11 cellular contexts compared by ENCODE assay signal in the genomic region with DNA sequence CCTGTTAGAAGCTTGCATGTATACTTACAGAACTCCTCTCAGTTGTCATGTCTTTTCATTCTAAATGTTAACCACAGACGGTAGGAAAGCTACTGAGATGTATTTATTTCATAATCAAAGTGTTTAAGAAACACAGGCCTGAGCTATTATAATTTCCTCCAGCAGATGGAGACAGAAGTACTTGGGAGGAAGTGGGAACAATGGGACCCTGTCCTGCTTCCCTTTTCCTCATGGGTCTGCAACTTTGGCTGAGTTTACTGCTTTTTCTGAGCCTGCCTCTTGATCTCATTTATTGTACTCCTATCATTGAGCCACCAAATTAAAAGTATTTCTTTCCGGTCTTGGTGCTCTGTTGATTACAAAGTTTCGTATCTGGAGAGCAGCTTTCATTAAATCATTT.
DNase-seq lines count a peak whose midpoint lies in the region; ATAC-seq, FAIRE-seq and TF ChIP-seq lines count a peak whose summit lies in the region.
"Had no signal": no experiment of that assay in that cellular context is flagged by ENCODE, and none has a peak within 500 bp of the region (broad histone marks: within the 10 kb centered on the region; RNA-seq: fewer than 3 reads in every experiment).

No MANE protein-coding gene starts in this region.

- peaks cover 11% of the 10 kb centered on the region for H3K9me3 Mint-ChIP-seq in activated T-helper 2 cell treated with anti-CD3 and anti-CD28 coated beads, Interferon-gamma antibody, Interleukin-2, Interleukin-4, amounts not matched to agents 10 μg/mL and 5 μg/mL and 100 μg/mL, durations not matched to agents 14 hours and 24 hours and 36 hours

- no peak overlapping the region for H3K27ac Mint-ChIP-seq in activated T-helper 2 cell treated with anti-CD3 and anti-CD28 coated beads, Interferon-gamma antibody, Interleukin-2, Interleukin-4, amounts not matched to agents 10 μg/mL and 5 μg/mL and 100 μg/mL, durations not matched to agents 14 hours and 24 hours and 36 hours

- intact Hi-C loops in activated T-helper 2 cell treated with anti-CD3 and anti-CD28 coated beads, Interferon-gamma antibody, Interleukin-2, Interleukin-4, amounts not matched to agents 10 μg/mL and 5 μg/mL and 100 μg/mL, durations not matched to agents 14 hours and 24 hours and 36 hours (cut with micrococcal nuclease), result no loop called here

- no peaks in the 10 kb centered on the region for H3K4me1 Mint-ChIP-seq in activated T-helper 2 cell treated with anti-CD3 and anti-CD28 coated beads, Interferon-gamma antibody, Interleukin-2, Interleukin-4, amounts not matched to agents 10 μg/mL and 5 μg/mL and 100 μg/mL, durations not matched to agents 14 hours and 24 hours and 36 hours (ENCODE audit: low read depth)

- no peaks in the 10 kb centered on the region for H3K27me3 ChIP-seq in HL-60 (ENCODE audit: insufficient read depth, poor library complexity, severe bottlenecking)

- H3K36me3 Mint-ChIP-seq in activated T-helper 2 cell treated with anti-CD3 and anti-CD28 coated beads, Interferon-gamma antibody, Interleukin-2, Interleukin-4, amounts not matched to agents 10 μg/mL and 5 μg/mL and 100 μg/mL, durations not matched to agents 14 hours and 24 hours and 36 hours (ENCODE audit: low read depth), result no peaks in the 10 kb centered on the region

- H3K4me3 ChIP-seq in HL-60 (replicated peaks; ENCODE audit: insufficient read depth, low read length), result no peak overlapping the region

- no peak overlapping the region for H3K27ac ChIP-seq in HL-60 (replicated peaks)
- H3K27ac ChIP-seq: epithelial cell of prostate had no signal

- no peaks in the 10 kb centered on the region for H3K27me3 Mint-ChIP-seq in activated T-helper 2 cell treated with anti-CD3 and anti-CD28 coated beads, Interferon-gamma antibody, Interleukin-2, Interleukin-4, amounts not matched to agents 10 μg/mL and 5 μg/mL and 100 μg/mL, durations not matched to agents 14 hours and 24 hours and 36 hours (ENCODE audit: low read depth)

- FAIRE-seq in RCC 7860 (lab: Jason Lieb, UNC), result peak; percentile 8

- ATAC-seq in omental fat pad (ENCODE audit: low FRiP score) (no peak), GM18519 (IDR thresholded peaks at IDR 0.05; ENCODE audit: low FRiP score, unreplicated experiment) (no peak)

- TF ChIP-seq CTCF in HL-60 (IDR thresholded peaks at IDR 0.05; ENCODE audit: insufficient read depth, low read length) (peak; percentile 12), omental fat pad (IDR thresholded peaks at IDR 0.05) (no peak)

- no peak overlapping the region for H3K4me3 Mint-ChIP-seq in activated T-helper 2 cell treated with anti-CD3 and anti-CD28 coated beads, Interferon-gamma antibody, Interleukin-2, Interleukin-4, amounts not matched to agents 10 μg/mL and 5 μg/mL and 100 μg/mL, durations not matched to agents 14 hours and 24 hours and 36 hours (ENCODE audit: low read depth)

- peak; percentile 9 to 27 for DNase-seq in AML-193 (lab: John Stamatoyannopoulos, UW)
- DNase-seq in HL-60 (ENCODE audit: low read depth in 1 of 2, low spot score in 1 of 2), result peak in 1 of 2 experiments; percentile 23
- peak; percentile 14 for DNase-seq in RCC 7860 (ENCODE audit: low spot score)
- DNase-seq in glomerular visceral epithelial cell (ENCODE audit: extremely low spot score), result peak; percentile 6
- DNase-seq in omental fat pad (ENCODE audit: low spot score), result no peak
- DNase-seq in activated T-helper 2 cell treated with anti-CD3 and anti-CD28 coated beads, Interferon-gamma antibody, Interleukin-2, Interleukin-4, amounts not matched to agents 10 μg/mL and 5 μg/mL and 100 μg/mL, durations not matched to agents 14 hours and 24 hours and 36 hours (ENCODE audit: low spot score), result no peak
- no peak for DNase-seq in ureter (ENCODE audit: low spot score)
- DNase-seq: activated CD8-positive, alpha-beta memory T cell treated with anti-CD3 and anti-CD28 coated beads, Interleukin-2, amount 50 U/mL, for 48 hours; NCI-H2171 treated with DMSO at 0.1 percent for 48 hours had no signal

Comparison
In these comparisons a context has a peak if more than half of its experiments do, and no peak if none do; other contexts are left out.
1. DNase-seq: peak in AML-193 (2 of 2), RCC 7860 (single experiment) and glomerular visceral epithelial cell (single experiment); none in omental fat pad (single experiment), activated T-helper 2 cell treated with anti-CD3 and anti-CD28 coated beads, Interferon-gamma antibody, Interleukin-2, Interleukin-4, amounts not matched to agents 10 μg/mL and 5 μg/mL and 100 μg/mL, durations not matched to agents 14 hours and 24 hours and 36 hours (single experiment) and ureter (single experiment).